10 cellular contexts compared by ENCODE assay signal in genomic region chr1:26998319-26999300, GRCh38. TPM values are rescaled to one million over a fixed set of nuclear protein-coding genes. Genes with fewer than 3 reads are reported as not detected.
DNase-seq lines count a peak whose midpoint lies in the region; ATAC-seq, FAIRE-seq and TF ChIP-seq lines count a peak whose summit lies in the region.
"Had no signal": no experiment of that assay in that cellular context is flagged by ENCODE, and none has a peak within 500 bp of the region (broad histone marks: within the 10 kb centered on the region; RNA-seq: fewer than 3 reads in every experiment).

No MANE protein-coding gene starts in this region.

- H2AFZ ChIP-seq in PC-3 (ENCODE audit: low read length): no peak overlapping the region

- peaks cover 35 to 40% (median 38%) of the 10 kb centered on the region in 11 experiments for H3K27me3 ChIP-seq in BLaER1 treated with 17β-estradiol and CSF1 and Interleukin-3, amounts not matched to agents 10 nM and 100 nM
- no peaks in the 10 kb centered on the region for H3K27me3 ChIP-seq in PC-3 (ENCODE audit: low read length)
- H3K27me3 ChIP-seq in esophagus (ENCODE audit: control insufficient read depth in 1 of 2, insufficient read depth in 2 of 2, low read length in 2 of 2): no peaks in the 10 kb centered on the region
- H3K27me3 ChIP-seq in pancreas: no peaks in the 10 kb centered on the region

- TF ChIP-seq CTCF in PC-3 (conservative IDR thresholded peaks at IDR 0.05; ENCODE audit: low read depth, low read length): no peak
- no peak for TF ChIP-seq CTCF in pancreas (IDR thresholded peaks at IDR 0.05)
- no peak for TF ChIP-seq CTCF in GM20000 (IDR thresholded peaks at IDR 0.05; ENCODE audit: extremely low read depth, missing control alignments)

- POLR2A ChIA-PET in PC-3 (lab: Charles Lee; ENCODE audit: unreplicated experiment): no interaction called here

- no peaks in the 10 kb centered on the region for H3K9me2 ChIP-seq in PC-3 (replicated peaks; ENCODE audit: low read length)

- peaks cover 0 to 26% (median 9%) of the 10 kb centered on the region in 11 experiments; a peak in 8 of 22 replicates for H4K20me1 ChIP-seq in BLaER1 treated with 17β-estradiol and CSF1 and Interleukin-3, amounts not matched to agents 10 nM and 100 nM
- peaks cover 27% of the 10 kb centered on the region for H4K20me1 ChIP-seq in PC-3 (ENCODE audit: low read length)

- peak overlapping the region in 2 of 11 experiments; percentile 47 to 60; a peak in 3 of 22 replicates for H3K9ac ChIP-seq in BLaER1 treated with 17β-estradiol and CSF1 and Interleukin-3, amounts not matched to agents 10 nM and 100 nM
- H3K9ac ChIP-seq in PC-3 (ENCODE audit: low read length): peak overlapping the region; percentile 48
- H3K9ac ChIP-seq: parathyroid adenoma had no signal

- peaks cover 18% of the 10 kb centered on the region for H3F3A ChIP-seq in PC-3 (ENCODE audit: low read length, unreplicated experiment)

- peak overlapping the region; percentile 68 to 93 (median 89) for H3K4me2 ChIP-seq in BLaER1 treated with 17β-estradiol and CSF1 and Interleukin-3, amounts not matched to agents 10 nM and 100 nM
- H3K4me2 ChIP-seq in PC-3 (ENCODE audit: low read length): peak overlapping the region; percentile 90

- 54 to 57% methylated on average over 11 of the region's 11 CpGs for WGBS in esophagus, 2 donors
- 83 to 85% methylated on average over 11 of the region's 11 CpGs for WGBS in pancreas, 2 donors

- H3K79me2 ChIP-seq in PC-3 (ENCODE audit: low read length): peaks cover 52% of the 10 kb centered on the region
- H3K79me2 ChIP-seq: parathyroid adenoma had no signal

- peaks cover 47 to 79% (median 74%) of the 10 kb centered on the region in 10 experiments for H3K4me1 ChIP-seq in BLaER1 treated with 17β-estradiol and CSF1 and Interleukin-3, amounts not matched to agents 10 nM and 100 nM
- H3K4me1 ChIP-seq in PC-3 (ENCODE audit: insufficient read depth, low read length) (peaks cover 64% of the 10 kb centered on the region), esophagus (ENCODE audit: control insufficient read depth in 2 of 2, insufficient read depth in 2 of 2, low read length in 1 of 2) (peaks cover 6 to 13% of the 10 kb centered on the region in 2 donors), pancreas (peaks cover 0 to 19% (median 0%) of the 10 kb centered on the region in 3 donors)

- BruUV-seq in PC-3 (replicated peaks; lab: Mats Ljungman, UMichigan): no TSS peak

- peak; percentile 38 for ATAC-seq in PC-3
- no peak for ATAC-seq in pancreas
- ATAC-seq in sciatic nerve: no peak
- ATAC-seq in HG02852 (IDR thresholded peaks at IDR 0.05; ENCODE audit: unreplicated experiment): no peak

- H3K9me3 ChIP-seq in BLaER1 treated with 17β-estradiol and CSF1 and Interleukin-3, amounts not matched to agents 10 nM and 100 nM (replicated peaks in 1 of 11): no peaks in the 10 kb centered on the region
- H3K9me3 ChIP-seq in PC-3 (ENCODE audit: low read length): no peaks in the 10 kb centered on the region
- H3K9me3 ChIP-seq in esophagus (ENCODE audit: control insufficient read depth in 2 of 2, insufficient read depth in 1 of 2, low read depth in 1 of 2, low read length in 1 of 2): no peaks in the 10 kb centered on the region
- no peaks in the 10 kb centered on the region for H3K9me3 ChIP-seq in pancreas

- intact Hi-C loops in PC-3 (cut with micrococcal nuclease): no loop called here
- intact Hi-C loops in pancreas (cut with DNase I): no loop called here
- intact Hi-C loops in sciatic nerve (cut with DNase I): loop anchor here (5.0 kb wide), 1 partner anchor 104 kb away; no protein-coding TSS in a partner anchor

- peak; percentile 93 for DNase-seq in PC-3
- peak in 1 of 6 donors; percentile 23 for DNase-seq in pancreas
- no peak for DNase-seq in sciatic nerve (ENCODE audit: low spot score)
- DNase-seq in GM20000 (ENCODE audit: low spot score): no peak
- no peak for DNase-seq in DMS153 (lab: John Stamatoyannopoulos, UW)

- no peak for FAIRE-seq in pancreas (lab: Jason Lieb, UNC)

- peak overlapping the region in 5 of 11 experiments; percentile 16 to 61 (median 50); a peak in 3 of 22 replicates for H3K27ac ChIP-seq in BLaER1 treated with 17β-estradiol and CSF1 and Interleukin-3, amounts not matched to agents 10 nM and 100 nM
- peak overlapping the region; percentile 81 for H3K27ac ChIP-seq in PC-3 (ENCODE audit: low read length)
- H3K27ac ChIP-seq in esophagus (ENCODE audit: low read depth in 2 of 2, low read length in 1 of 2): peak overlapping the region; percentile 75 to 97
- peak overlapping the region; percentile 41 to 67 (median 50) for H3K27ac ChIP-seq in pancreas
- H3K27ac ChIP-seq: HL-60, parathyroid adenoma had no signal

- H3K36me3 ChIP-seq in BLaER1 treated with 17β-estradiol and CSF1 and Interleukin-3, amounts not matched to agents 10 nM and 100 nM: no peaks in the 10 kb centered on the region
- H3K36me3 ChIP-seq in PC-3 (ENCODE audit: low read depth, low read length) (peaks cover 12% of the 10 kb centered on the region), esophagus (ENCODE audit: control insufficient read depth in 2 of 2, insufficient read depth in 2 of 2, low read length in 1 of 2) (peaks cover 0 to 4% of the 10 kb centered on the region in 2 donors), pancreas (no peaks in the 10 kb centered on the region)

- CTCF ChIA-PET in PC-3 (lab: Charles Lee): interaction anchor here (0.6 to 1.4 kb wide), 5 partner anchors 30 to 101 kb away, joined by 3 to 5 read pairs (median 3); no protein-coding TSS in a partner anchor

- no peak overlapping the region for H3K4me3 ChIP-seq in BLaER1 treated with 17β-estradiol and CSF1 and Interleukin-3, amounts not matched to agents 10 nM and 100 nM
- H3K4me3 ChIP-seq in PC-3 (ENCODE audit: low read length) (peak overlapping the region; percentile 88; the same call in 1 of the 2 replicates), esophagus (ENCODE audit: low read depth in 1 of 2, low read length in 2 of 2) (peak overlapping the region in 1 of 2 donors; percentile 35), pancreas (no peak overlapping the region)

RNA-seq across cellular contexts. Expression of gene TRNP1, which starts 5.1 kb away (rescaled TPM):
- total RNA-seq in PC-3 (2014; rRNA removed) (108 and 109 TPM in 2 replicates), pancreas (10 to 100 TPM; 10.4 to 36.8 (median 18.4) TPM), sciatic nerve (22.7 TPM)
- polyA plus RNA-seq in esophagus (100 to 1,000 TPM in 1 of 2 donors, 10 to 100 TPM in 1; 84.9 to 158 TPM), pancreas (10 to 100 TPM; 42.1 to 48.2 TPM)

RNA-seq across cellular contexts. Expression of gene TENT5B, which starts 14.0 kb away (rescaled TPM):
- total RNA-seq in PC-3 (2014; rRNA removed) (20.0 and 21.4 TPM in 2 replicates), pancreas (1 to 10 TPM in 1 of 6 donors, under 1 TPM in 5; 0.08 to 2.0 (median 0.61) TPM), sciatic nerve (2.3 TPM)
- polyA plus RNA-seq in esophagus (10 to 100 TPM; 79.2 to 84.3 TPM), pancreas (1 to 10 TPM; 1.3 to 3.3 TPM)

RNA-seq across cellular contexts. Expression of gene KDF1, which starts 38.3 kb away (rescaled TPM):
- total RNA-seq in PC-3 (2014; rRNA removed) (21.7 and 22.9 TPM in 2 replicates), pancreas (10 to 100 TPM in 2 of 6 donors, 1 to 10 TPM in 4; 7.2 to 11.7 (median 8.9) TPM), sciatic nerve (not detected)
- polyA plus RNA-seq in esophagus (10 to 100 TPM; 12.7 to 17.5 TPM), pancreas (10 to 100 TPM in 1 of 2 donors, 1 to 10 TPM in 1; 8.8 to 13.7 TPM)
